ENCODE assay signal across 13 cellular contexts in the genomic region with DNA sequence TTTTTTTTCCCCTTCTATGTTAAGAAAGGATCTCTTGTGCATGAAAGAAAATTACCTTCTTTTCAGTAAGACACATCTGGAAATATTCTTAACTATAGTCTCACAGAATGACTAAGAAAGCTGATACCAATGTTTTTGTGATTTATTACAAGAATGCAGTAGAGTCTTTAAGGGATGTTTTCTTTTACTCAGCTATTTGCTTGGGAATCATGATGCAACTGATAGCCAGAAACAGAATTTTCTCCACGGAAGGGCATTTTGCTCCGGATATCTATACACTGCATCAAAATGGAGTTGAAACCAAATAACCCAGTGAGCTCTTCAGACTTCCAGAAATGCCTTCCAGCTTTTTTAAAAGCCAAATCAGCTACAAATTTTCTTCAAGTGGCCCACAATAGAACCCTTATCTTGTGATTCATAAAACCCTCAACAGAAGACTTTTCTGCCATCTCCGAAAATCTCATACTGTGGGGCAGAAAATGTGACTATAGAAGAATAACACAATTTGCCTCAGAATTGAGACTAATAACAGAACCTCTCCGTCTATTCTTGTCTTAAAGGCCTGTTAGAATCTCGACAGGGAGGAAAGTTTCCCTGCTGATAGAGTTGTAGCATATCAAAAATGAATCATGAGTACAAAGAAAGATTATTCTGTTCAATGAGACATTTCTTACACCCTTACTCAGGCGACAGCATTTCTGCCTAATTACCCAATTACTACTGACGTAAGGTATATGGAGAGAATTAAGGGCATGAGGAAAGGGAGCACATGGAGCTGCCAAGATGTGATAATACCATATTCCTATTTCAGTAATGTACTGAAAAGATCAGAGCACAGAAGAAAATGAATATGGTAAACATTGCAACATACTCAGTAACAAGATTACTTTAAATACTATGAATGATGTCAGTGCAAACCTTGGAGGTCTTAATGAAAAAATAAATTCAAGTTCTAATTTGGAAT.
DNase-seq lines count a peak whose midpoint lies in the region; ATAC-seq and TF ChIP-seq lines count a peak whose summit lies in the region.
"Had no signal": no experiment of that assay in that cellular context is flagged by ENCODE, and none has a peak within 500 bp of the region (broad histone marks: within the 10 kb centered on the region; RNA-seq: fewer than 3 reads in every experiment).

No MANE protein-coding gene starts in this region.

- H3K36me3 Mint-ChIP-seq in progenitor cell of endocrine pancreas (ENCODE audit: insufficient read depth): no peaks in the 10 kb centered on the region

- peaks cover 29% of the 10 kb centered on the region for H3K4me1 Mint-ChIP-seq in progenitor cell of endocrine pancreas (ENCODE audit: low read depth)

- DNase-seq in NCI-H2081 (lab: John Stamatoyannopoulos, UW) (peak; percentile 32 to 75), NCI-H2081 treated with DMSO at 0.1 percent for 48 hours (lab: John Stamatoyannopoulos, UW) (no peak), NCI-H226 (peak; percentile 26), fibroblast of gingiva (ENCODE audit: low read depth) (peak; percentile 76), progenitor cell of endocrine pancreas (ENCODE audit: low spot score, unreplicated experiment) (no peak)
- no peak for DNase-seq in activated CD4-positive, alpha-beta T cell treated with anti-CD3 and anti-CD28 coated beads for 48 hours
- DNase-seq: activated CD8-positive, alpha-beta T cell treated with anti-CD3 and anti-CD28 coated beads, Interleukin-2, amount 10 ng/mL, durations not matched to agents 7 days and 5 days; activated naive CD4-positive, alpha-beta T cell; psoas muscle; SHP77 treated with DMSO at 0.1 percent for 48 hours; upper lobe of left lung had no signal

- ATAC-seq in GM21528 (IDR thresholded peaks at IDR 0.05; ENCODE audit: low FRiP score, unreplicated experiment) (no peak), GM18909 (IDR thresholded peaks at IDR 0.05; ENCODE audit: poor library complexity, unreplicated experiment) (no peak)
- ATAC-seq: activated CD8-positive, alpha-beta T cell treated with anti-CD3 and anti-CD28 coated beads, Interleukin-2, amount 10 ng/mL, durations not matched to agents 7 days and 5 days had no signal

- no peak overlapping the region for H3K4me3 Mint-ChIP-seq in progenitor cell of endocrine pancreas (ENCODE audit: low read depth)
- H3K4me3 Mint-ChIP-seq: activated CD8-positive, alpha-beta T cell treated with anti-CD3 and anti-CD28 coated beads, Interleukin-2, amount 10 ng/mL, durations not matched to agents 7 days and 5 days had no signal

- H3K27me3 Mint-ChIP-seq in progenitor cell of endocrine pancreas: no peaks in the 10 kb centered on the region

- no peaks in the 10 kb centered on the region for H3K9me3 Mint-ChIP-seq in progenitor cell of endocrine pancreas (ENCODE audit: low read depth)

- peak overlapping the region; percentile 49 for H3K27ac Mint-ChIP-seq in progenitor cell of endocrine pancreas
- H3K27ac Mint-ChIP-seq: activated CD8-positive, alpha-beta T cell treated with anti-CD3 and anti-CD28 coated beads, Interleukin-2, amount 10 ng/mL, durations not matched to agents 7 days and 5 days had no signal

- TF ChIP-seq CTCF in progenitor cell of endocrine pancreas (IDR thresholded peaks at IDR 0.05; ENCODE audit: unreplicated experiment): no peak

Comparison
In these comparisons a context has a peak if more than half of its experiments do, and no peak if none do; other contexts are left out.
1. DNase-seq: peak in NCI-H2081 (2 of 2), NCI-H226 (single experiment) and fibroblast of gingiva (single experiment); none in NCI-H2081 treated with DMSO at 0.1 percent for 48 hours (single experiment), progenitor cell of endocrine pancreas (single experiment) and activated CD4-positive, alpha-beta T cell treated with anti-CD3 and anti-CD28 coated beads for 48 hours (single experiment).